ENCODE assay signal across 8 cellular contexts in the genomic region with DNA sequence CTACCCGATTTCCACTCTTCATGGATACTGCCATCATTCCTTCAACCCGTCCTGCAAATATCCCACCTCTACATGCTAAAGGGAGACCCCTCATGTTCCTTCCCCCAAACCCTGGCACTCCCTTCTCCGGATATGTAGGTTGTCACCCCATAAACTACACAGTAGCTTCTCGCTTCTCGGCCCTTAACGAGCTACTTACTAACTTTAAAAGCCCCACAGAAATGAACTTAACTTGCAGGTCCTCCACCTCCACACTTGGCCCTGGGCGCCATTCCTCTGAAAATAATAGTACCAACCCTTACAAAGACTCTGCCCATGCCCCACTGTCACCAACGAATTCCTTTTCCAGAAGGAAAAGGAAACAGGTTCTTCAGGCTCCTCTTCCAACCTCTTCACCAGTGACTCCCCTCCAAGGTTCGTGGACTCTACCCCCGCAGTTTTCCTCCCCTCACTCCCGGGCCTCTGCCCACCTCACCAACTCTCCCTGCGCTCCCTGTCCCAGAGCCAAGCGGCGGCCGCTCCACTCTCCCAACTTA. TPM values are rescaled to one million over a fixed set of nuclear protein-coding genes. Genes with fewer than 3 reads are reported as not detected.
DNase-seq lines count a peak whose midpoint lies in the region; ATAC-seq and TF ChIP-seq lines count a peak whose summit lies in the region.

No MANE protein-coding gene starts in this region.

- H4K20me1 ChIP-seq in OCI-LY3 (ENCODE audit: insufficient read depth, low read length) (peaks cover 36% of the 10 kb centered on the region), osteoblast (ENCODE audit: insufficient read depth, low read length) (peaks cover 24% of the 10 kb centered on the region)

- ATAC-seq in HG02870 (IDR thresholded peaks at IDR 0.05; ENCODE audit: unreplicated experiment) (no peak), HG03521 (IDR thresholded peaks at IDR 0.05; ENCODE audit: unreplicated experiment) (no peak)

- H2AFZ ChIP-seq in OCI-LY3 (ENCODE audit: low read depth, low read length) = no peak overlapping the region
- peak overlapping the region; percentile 74 for H2AFZ ChIP-seq in osteoblast (ENCODE audit: low read length)

- peak overlapping the region; percentile 91 for H3K9ac ChIP-seq in OCI-LY3 (ENCODE audit: low read length)
- H3K9ac ChIP-seq in endodermal cell (ENCODE audit: extremely low read depth, low read length, poor library complexity, severe bottlenecking) = peak overlapping the region; percentile 63

- H3K9me3 Mint-ChIP-seq in Calu3 (ENCODE audit: low read depth, unreplicated experiment) = no peaks in the 10 kb centered on the region
- H3K9me3 Mint-ChIP-seq in endodermal cell = no peaks in the 10 kb centered on the region

- CTCF ChIA-PET in Calu3 (lab: Charles Lee) = interaction anchor here (0.6 to 1.6 kb wide), 3 partner anchors 69 to 775 kb away, joined by 3 to 4 read pairs (median 3); no protein-coding TSS in a partner anchor

- no peaks in the 10 kb centered on the region for H3K27me3 ChIP-seq in OCI-LY3 (ENCODE audit: low read depth, low read length)
- H3K27me3 ChIP-seq in endodermal cell (ENCODE audit: control insufficient read depth, insufficient read depth, low read length, poor library complexity, severe bottlenecking) = no peaks in the 10 kb centered on the region
- no peaks in the 10 kb centered on the region for H3K27me3 ChIP-seq in osteoblast (ENCODE audit: insufficient read depth, low read length)

- WGBS in endodermal cell (ENCODE audit: insufficient coverage in 1 of 2, insufficient read length in 1 of 2), 2 experiments = 24 to 30% methylated on average over 4 to 15 of the region's 15 CpGs

- TF ChIP-seq CTCF in Calu3 (IDR thresholded peaks at IDR 0.05; ENCODE audit: unreplicated experiment) (no peak), OCI-LY3 (IDR thresholded peaks at IDR 0.05; ENCODE audit: low read depth, low read length) (no peak), endodermal cell (conservative IDR thresholded peaks at IDR 0.05) (no peak), osteoblast (IDR thresholded peaks at IDR 0.05; ENCODE audit: extremely low read depth, low read depth, low read length) (no peak)

- H3K4me3 ChIP-seq in OCI-LY3 (ENCODE audit: low read length) (peak overlapping the region; percentile 98), endodermal cell (ENCODE audit: low read length) (peak overlapping the region; percentile 82), osteoblast (ENCODE audit: insufficient read depth, low read length) (peak overlapping the region; percentile 92)

- no peaks in the 10 kb centered on the region for H3K9me3 ChIP-seq in OCI-LY3 (ENCODE audit: insufficient read depth, low read length)
- no peaks in the 10 kb centered on the region for H3K9me3 ChIP-seq in endodermal cell (ENCODE audit: control insufficient read depth, low read length)
- no peaks in the 10 kb centered on the region for H3K9me3 ChIP-seq in osteoblast (ENCODE audit: low read depth, low read length)

- peaks cover 18% of the 10 kb centered on the region for H3K4me1 Mint-ChIP-seq in Calu3 (ENCODE audit: low read depth, unreplicated experiment)
- peaks cover 17% of the 10 kb centered on the region for H3K4me1 Mint-ChIP-seq in endodermal cell

- intact Hi-C loops in Calu3 (cut with micrococcal nuclease; ENCODE audit: unreplicated experiment) = no loop called here

- H3K79me2 ChIP-seq in OCI-LY3 (ENCODE audit: low read length) (peaks cover 60% of the 10 kb centered on the region), osteoblast (ENCODE audit: insufficient read depth, low read length) (peaks cover 57% of the 10 kb centered on the region)

- H3K4me3 Mint-ChIP-seq in Calu3 (ENCODE audit: low read depth, unreplicated experiment) (peak overlapping the region; percentile 94), endodermal cell (peak overlapping the region; percentile 96)

- peak overlapping the region; percentile 68 for H3K27ac Mint-ChIP-seq in Calu3 (ENCODE audit: unreplicated experiment)
- H3K27ac Mint-ChIP-seq in endodermal cell = peak overlapping the region; percentile 94

- H3K4me1 ChIP-seq in OCI-LY3 (ENCODE audit: low read length) (peaks cover 19% of the 10 kb centered on the region), endodermal cell (ENCODE audit: control insufficient read depth, insufficient read depth, low read length) (no peaks in the 10 kb centered on the region), osteoblast (ENCODE audit: insufficient read depth, low read length) (peaks cover 21% of the 10 kb centered on the region)

- no peaks in the 10 kb centered on the region for H3K27me3 Mint-ChIP-seq in Calu3 (ENCODE audit: unreplicated experiment)
- H3K27me3 Mint-ChIP-seq in endodermal cell (ENCODE audit: insufficient read depth) = no peaks in the 10 kb centered on the region

- DNase-seq in Calu3 (no peak), endodermal cell (no peak), osteoblast (ENCODE audit: insufficient read length, low spot score, missing footprints) (peak; percentile 88), NCI-H524 (lab: John Stamatoyannopoulos, UW) (no peak)
- no peak for DNase-seq in effector CD4-positive, alpha-beta T cell

- H3K36me3 ChIP-seq in OCI-LY3 (replicated peaks; ENCODE audit: low read depth, low read length) = peaks cover 9% of the 10 kb centered on the region
- H3K36me3 ChIP-seq in endodermal cell (ENCODE audit: control insufficient read depth, insufficient read depth, low read length) = peaks cover 13% of the 10 kb centered on the region
- H3K36me3 ChIP-seq in osteoblast (ENCODE audit: insufficient read depth, low read length) = no peaks in the 10 kb centered on the region

- H3K36me3 Mint-ChIP-seq in Calu3 (ENCODE audit: insufficient read depth, unreplicated experiment) = peaks cover 42% of the 10 kb centered on the region
- H3K36me3 Mint-ChIP-seq in endodermal cell (ENCODE audit: low read depth) = peaks cover 15% of the 10 kb centered on the region

- no peak overlapping the region for H3K27ac ChIP-seq in OCI-LY3 (ENCODE audit: low read length)
- no peak overlapping the region for H3K27ac ChIP-seq in endodermal cell (ENCODE audit: low read depth, low read length)
- H3K27ac ChIP-seq in osteoblast (ENCODE audit: low read depth, low read length) = peak overlapping the region; percentile 37

- H3K4me2 ChIP-seq in OCI-LY3 (ENCODE audit: low read length) (peak overlapping the region; percentile 98), osteoblast (ENCODE audit: insufficient read depth, low read length) (peak overlapping the region; percentile 93)

- BruUV-seq in Calu3 (replicated peaks; lab: Mats Ljungman, UMichigan) = no TSS peak

RNA-seq across cellular contexts. Expression of a gene that starts 1.2 kb away (rescaled TPM):
- total RNA-seq in Calu3 (2022) (61.0 and 61.1 TPM in 2 replicates), endodermal cell (10 to 100 TPM; 41.1 to 46.8 TPM), osteoblast (10.9 TPM in 2 replicates)
- 68.2 TPM for polyA plus RNA-seq in endodermal cell (2013, experiment 1 of 2)
- polyA plus RNA-seq in endodermal cell (2013, experiment 2 of 2) = 54.4 TPM
